In the genomic region with DNA sequence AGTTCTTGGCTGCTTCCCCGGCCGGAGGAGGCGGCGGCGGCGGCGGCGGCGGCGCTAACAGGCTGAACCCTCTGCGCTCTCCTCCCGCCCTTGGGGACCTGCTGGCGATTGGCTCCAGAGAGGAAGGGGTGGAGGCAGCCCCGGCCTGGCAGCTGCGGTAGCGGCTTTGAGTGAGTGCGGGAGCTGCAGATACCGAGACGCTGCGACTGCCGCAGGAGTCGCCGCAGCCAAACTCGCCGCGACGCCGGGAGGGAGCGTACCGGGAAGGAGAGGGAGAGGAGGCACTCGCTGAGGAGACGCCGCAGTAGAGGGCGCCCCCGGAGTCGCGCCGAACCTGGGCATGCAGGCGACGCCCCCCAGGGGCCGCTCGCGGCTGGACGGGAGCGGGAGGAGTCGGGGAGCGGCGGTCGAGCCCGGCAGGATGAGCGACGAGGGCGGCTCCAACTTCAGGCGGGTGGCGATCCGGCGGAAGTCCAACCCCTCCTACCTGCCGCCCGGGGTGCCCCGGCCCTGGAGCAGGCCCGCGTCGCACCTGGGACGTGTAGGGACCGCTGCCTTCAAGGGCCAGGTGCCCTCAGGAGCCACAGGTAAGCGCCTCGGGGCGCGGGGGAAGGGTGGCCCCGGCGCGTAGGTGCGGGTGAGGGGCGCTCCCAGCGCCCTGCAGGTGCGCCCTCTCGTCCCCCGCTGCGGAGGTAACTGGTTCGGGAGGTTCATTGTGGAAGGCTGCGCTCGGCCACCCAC, we compare ENCODE assay signal across 2 cellular contexts.
TF ChIP-seq lines count a peak whose summit lies in the region.

A gene (plus strand): TSS at position 186 of the 741 bp plus-strand sequence.

TF ChIP-seq in WTC11, 78 proteins besides CTCF, POLR2A, EP300 and RAD21 (continued from another document and continues in another):
- TF ChIP-seq, protein P1, sequence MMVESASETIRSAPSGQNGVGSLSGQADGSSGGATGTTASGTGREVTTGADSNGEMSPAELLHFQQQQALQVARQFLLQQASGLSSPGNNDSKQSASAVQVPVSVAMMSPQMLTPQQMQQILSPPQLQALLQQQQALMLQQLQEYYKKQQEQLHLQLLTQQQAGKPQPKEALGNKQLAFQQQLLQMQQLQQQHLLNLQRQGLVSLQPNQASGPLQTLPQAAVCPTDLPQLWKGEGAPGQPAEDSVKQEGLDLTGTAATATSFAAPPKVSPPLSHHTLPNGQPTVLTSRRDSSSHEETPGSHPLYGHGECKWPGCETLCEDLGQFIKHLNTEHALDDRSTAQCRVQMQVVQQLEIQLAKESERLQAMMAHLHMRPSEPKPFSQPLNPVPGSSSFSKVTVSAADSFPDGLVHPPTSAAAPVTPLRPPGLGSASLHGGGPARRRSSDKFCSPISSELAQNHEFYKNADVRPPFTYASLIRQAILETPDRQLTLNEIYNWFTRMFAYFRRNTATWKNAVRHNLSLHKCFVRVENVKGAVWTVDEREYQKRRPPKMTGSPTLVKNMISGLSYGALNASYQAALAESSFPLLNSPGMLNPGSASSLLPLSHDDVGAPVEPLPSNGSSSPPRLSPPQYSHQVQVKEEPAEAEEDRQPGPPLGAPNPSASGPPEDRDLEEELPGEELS (CRISPR knock-in tag; IDR thresholded peaks at IDR 0.05) = peak; percentile 32
- TF ChIP-seq ETV6 (CRISPR knock-in tag; IDR thresholded peaks at IDR 0.05) = 0 out of 2 replicates have a peak, but pooled peaks have one; percentile 36
- no peak for TF ChIP-seq SMAD3 (CRISPR knock-in tag; IDR thresholded peaks at IDR 0.05; ENCODE audit: borderline replicate concordance)
- no peak for TF ChIP-seq IRF2 (CRISPR knock-in tag; IDR thresholded peaks at IDR 0.05; ENCODE audit: borderline replicate concordance, low read depth)
- peak; percentile 13; the same call in 1 of the 2 replicates for TF ChIP-seq ZNF232 (CRISPR knock-in tag; IDR thresholded peaks at IDR 0.05)
- TF ChIP-seq, protein P2, sequence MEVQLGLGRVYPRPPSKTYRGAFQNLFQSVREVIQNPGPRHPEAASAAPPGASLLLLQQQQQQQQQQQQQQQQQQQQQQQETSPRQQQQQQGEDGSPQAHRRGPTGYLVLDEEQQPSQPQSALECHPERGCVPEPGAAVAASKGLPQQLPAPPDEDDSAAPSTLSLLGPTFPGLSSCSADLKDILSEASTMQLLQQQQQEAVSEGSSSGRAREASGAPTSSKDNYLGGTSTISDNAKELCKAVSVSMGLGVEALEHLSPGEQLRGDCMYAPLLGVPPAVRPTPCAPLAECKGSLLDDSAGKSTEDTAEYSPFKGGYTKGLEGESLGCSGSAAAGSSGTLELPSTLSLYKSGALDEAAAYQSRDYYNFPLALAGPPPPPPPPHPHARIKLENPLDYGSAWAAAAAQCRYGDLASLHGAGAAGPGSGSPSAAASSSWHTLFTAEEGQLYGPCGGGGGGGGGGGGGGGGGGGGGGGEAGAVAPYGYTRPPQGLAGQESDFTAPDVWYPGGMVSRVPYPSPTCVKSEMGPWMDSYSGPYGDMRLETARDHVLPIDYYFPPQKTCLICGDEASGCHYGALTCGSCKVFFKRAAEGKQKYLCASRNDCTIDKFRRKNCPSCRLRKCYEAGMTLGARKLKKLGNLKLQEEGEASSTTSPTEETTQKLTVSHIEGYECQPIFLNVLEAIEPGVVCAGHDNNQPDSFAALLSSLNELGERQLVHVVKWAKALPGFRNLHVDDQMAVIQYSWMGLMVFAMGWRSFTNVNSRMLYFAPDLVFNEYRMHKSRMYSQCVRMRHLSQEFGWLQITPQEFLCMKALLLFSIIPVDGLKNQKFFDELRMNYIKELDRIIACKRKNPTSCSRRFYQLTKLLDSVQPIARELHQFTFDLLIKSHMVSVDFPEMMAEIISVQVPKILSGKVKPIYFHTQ (CRISPR knock-in tag; IDR thresholded peaks at IDR 0.05) = no peak
- peak; percentile 92; the same call in 1 of the 2 replicates for TF ChIP-seq KAT7 (CRISPR knock-in tag; IDR thresholded peaks at IDR 0.05; ENCODE audit: borderline replicate concordance)
- TF ChIP-seq, protein P3, sequence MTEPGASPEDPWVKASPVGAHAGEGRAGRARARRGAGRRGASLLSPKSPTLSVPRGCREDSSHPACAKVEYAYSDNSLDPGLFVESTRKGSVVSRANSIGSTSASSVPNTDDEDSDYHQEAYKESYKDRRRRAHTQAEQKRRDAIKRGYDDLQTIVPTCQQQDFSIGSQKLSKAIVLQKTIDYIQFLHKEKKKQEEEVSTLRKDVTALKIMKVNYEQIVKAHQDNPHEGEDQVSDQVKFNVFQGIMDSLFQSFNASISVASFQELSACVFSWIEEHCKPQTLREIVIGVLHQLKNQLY (CRISPR knock-in tag; IDR thresholded peaks at IDR 0.05) = no peak
- TF ChIP-seq, protein P4, sequence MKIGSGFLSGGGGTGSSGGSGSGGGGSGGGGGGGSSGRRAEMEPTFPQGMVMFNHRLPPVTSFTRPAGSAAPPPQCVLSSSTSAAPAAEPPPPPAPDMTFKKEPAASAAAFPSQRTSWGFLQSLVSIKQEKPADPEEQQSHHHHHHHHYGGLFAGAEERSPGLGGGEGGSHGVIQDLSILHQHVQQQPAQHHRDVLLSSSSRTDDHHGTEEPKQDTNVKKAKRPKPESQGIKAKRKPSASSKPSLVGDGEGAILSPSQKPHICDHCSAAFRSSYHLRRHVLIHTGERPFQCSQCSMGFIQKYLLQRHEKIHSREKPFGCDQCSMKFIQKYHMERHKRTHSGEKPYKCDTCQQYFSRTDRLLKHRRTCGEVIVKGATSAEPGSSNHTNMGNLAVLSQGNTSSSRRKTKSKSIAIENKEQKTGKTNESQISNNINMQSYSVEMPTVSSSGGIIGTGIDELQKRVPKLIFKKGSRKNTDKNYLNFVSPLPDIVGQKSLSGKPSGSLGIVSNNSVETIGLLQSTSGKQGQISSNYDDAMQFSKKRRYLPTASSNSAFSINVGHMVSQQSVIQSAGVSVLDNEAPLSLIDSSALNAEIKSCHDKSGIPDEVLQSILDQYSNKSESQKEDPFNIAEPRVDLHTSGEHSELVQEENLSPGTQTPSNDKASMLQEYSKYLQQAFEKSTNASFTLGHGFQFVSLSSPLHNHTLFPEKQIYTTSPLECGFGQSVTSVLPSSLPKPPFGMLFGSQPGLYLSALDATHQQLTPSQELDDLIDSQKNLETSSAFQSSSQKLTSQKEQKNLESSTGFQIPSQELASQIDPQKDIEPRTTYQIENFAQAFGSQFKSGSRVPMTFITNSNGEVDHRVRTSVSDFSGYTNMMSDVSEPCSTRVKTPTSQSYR (CRISPR knock-in tag; IDR thresholded peaks at IDR 0.05) = no peak

TF ChIP-seq in HepG2, 621 proteins besides CTCF, POLR2A, EP300 and RAD21 (continued from another document and continues in another):
- TF ChIP-seq, protein P5, sequence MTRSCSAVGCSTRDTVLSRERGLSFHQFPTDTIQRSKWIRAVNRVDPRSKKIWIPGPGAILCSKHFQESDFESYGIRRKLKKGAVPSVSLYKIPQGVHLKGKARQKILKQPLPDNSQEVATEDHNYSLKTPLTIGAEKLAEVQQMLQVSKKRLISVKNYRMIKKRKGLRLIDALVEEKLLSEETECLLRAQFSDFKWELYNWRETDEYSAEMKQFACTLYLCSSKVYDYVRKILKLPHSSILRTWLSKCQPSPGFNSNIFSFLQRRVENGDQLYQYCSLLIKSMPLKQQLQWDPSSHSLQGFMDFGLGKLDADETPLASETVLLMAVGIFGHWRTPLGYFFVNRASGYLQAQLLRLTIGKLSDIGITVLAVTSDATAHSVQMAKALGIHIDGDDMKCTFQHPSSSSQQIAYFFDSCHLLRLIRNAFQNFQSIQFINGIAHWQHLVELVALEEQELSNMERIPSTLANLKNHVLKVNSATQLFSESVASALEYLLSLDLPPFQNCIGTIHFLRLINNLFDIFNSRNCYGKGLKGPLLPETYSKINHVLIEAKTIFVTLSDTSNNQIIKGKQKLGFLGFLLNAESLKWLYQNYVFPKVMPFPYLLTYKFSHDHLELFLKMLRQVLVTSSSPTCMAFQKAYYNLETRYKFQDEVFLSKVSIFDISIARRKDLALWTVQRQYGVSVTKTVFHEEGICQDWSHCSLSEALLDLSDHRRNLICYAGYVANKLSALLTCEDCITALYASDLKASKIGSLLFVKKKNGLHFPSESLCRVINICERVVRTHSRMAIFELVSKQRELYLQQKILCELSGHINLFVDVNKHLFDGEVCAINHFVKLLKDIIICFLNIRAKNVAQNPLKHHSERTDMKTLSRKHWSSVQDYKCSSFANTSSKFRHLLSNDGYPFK (CRISPR knock-in tag; IDR thresholded peaks at IDR 0.05; ENCODE audit: borderline replicate concordance) = peak; percentile 69; the same call in 1 of the 2 replicates
- peak; percentile 63 for TF ChIP-seq ASH2L (IDR thresholded peaks at IDR 0.05; ENCODE audit: insufficient read length, low read depth, low read length)
- TF ChIP-seq, protein P6, sequence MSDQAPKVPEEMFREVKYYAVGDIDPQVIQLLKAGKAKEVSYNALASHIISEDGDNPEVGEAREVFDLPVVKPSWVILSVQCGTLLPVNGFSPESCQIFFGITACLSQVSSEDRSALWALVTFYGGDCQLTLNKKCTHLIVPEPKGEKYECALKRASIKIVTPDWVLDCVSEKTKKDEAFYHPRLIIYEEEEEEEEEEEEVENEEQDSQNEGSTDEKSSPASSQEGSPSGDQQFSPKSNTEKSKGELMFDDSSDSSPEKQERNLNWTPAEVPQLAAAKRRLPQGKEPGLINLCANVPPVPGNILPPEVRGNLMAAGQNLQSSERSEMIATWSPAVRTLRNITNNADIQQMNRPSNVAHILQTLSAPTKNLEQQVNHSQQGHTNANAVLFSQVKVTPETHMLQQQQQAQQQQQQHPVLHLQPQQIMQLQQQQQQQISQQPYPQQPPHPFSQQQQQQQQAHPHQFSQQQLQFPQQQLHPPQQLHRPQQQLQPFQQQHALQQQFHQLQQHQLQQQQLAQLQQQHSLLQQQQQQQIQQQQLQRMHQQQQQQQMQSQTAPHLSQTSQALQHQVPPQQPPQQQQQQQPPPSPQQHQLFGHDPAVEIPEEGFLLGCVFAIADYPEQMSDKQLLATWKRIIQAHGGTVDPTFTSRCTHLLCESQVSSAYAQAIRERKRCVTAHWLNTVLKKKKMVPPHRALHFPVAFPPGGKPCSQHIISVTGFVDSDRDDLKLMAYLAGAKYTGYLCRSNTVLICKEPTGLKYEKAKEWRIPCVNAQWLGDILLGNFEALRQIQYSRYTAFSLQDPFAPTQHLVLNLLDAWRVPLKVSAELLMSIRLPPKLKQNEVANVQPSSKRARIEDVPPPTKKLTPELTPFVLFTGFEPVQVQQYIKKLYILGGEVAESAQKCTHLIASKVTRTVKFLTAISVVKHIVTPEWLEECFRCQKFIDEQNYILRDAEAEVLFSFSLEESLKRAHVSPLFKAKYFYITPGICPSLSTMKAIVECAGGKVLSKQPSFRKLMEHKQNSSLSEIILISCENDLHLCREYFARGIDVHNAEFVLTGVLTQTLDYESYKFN (CRISPR knock-in tag; conservative IDR thresholded peaks at IDR 0.05) = 0 out of 2 replicates have a peak, but pooled peaks have one; percentile 25
- no peak for TF ChIP-seq ZFP37 (CRISPR knock-in tag; IDR thresholded peaks at IDR 0.05; ENCODE audit: borderline replicate concordance)
- peak; percentile 88; the same call in 1 of the 2 replicates for TF ChIP-seq NCOA1 (CRISPR knock-in tag; IDR thresholded peaks at IDR 0.05)
- TF ChIP-seq ZNF616 (CRISPR knock-in tag; IDR thresholded peaks at IDR 0.05; ENCODE audit: low read depth) = peak; percentile 16; the same call in 1 of the 2 replicates
- TF ChIP-seq MED13 (CRISPR knock-in tag; IDR thresholded peaks at IDR 0.05) = peak; percentile 80; the same call in 1 of the 2 replicates
- peak in 1 of 2 experiments; percentile 62; a peak in 1 of 4 replicates for TF ChIP-seq KLF16 (CRISPR knock-in tag; IDR thresholded peaks at IDR 0.05)
- TF ChIP-seq, protein P7, sequence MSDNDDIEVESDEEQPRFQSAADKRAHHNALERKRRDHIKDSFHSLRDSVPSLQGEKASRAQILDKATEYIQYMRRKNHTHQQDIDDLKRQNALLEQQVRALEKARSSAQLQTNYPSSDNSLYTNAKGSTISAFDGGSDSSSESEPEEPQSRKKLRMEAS (IDR thresholded peaks at IDR 0.05) = peak; percentile 58
- TF ChIP-seq, protein P8, sequence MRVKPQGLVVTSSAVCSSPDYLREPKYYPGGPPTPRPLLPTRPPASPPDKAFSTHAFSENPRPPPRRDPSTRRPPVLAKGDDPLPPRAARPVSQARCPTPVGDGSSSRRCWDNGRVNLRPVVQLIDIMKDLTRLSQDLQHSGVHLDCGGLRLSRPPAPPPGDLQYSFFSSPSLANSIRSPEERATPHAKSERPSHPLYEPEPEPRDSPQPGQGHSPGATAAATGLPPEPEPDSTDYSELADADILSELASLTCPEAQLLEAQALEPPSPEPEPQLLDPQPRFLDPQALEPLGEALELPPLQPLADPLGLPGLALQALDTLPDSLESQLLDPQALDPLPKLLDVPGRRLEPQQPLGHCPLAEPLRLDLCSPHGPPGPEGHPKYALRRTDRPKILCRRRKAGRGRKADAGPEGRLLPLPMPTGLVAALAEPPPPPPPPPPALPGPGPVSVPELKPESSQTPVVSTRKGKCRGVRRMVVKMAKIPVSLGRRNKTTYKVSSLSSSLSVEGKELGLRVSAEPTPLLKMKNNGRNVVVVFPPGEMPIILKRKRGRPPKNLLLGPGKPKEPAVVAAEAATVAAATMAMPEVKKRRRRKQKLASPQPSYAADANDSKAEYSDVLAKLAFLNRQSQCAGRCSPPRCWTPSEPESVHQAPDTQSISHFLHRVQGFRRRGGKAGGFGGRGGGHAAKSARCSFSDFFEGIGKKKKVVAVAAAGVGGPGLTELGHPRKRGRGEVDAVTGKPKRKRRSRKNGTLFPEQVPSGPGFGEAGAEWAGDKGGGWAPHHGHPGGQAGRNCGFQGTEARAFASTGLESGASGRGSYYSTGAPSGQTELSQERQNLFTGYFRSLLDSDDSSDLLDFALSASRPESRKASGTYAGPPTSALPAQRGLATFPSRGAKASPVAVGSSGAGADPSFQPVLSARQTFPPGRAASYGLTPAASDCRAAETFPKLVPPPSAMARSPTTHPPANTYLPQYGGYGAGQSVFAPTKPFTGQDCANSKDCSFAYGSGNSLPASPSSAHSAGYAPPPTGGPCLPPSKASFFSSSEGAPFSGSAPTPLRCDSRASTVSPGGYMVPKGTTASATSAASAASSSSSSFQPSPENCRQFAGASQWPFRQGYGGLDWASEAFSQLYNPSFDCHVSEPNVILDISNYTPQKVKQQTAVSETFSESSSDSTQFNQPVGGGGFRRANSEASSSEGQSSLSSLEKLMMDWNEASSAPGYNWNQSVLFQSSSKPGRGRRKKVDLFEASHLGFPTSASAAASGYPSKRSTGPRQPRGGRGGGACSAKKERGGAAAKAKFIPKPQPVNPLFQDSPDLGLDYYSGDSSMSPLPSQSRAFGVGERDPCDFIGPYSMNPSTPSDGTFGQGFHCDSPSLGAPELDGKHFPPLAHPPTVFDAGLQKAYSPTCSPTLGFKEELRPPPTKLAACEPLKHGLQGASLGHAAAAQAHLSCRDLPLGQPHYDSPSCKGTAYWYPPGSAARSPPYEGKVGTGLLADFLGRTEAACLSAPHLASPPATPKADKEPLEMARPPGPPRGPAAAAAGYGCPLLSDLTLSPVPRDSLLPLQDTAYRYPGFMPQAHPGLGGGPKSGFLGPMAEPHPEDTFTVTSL (CRISPR knock-in tag; IDR thresholded peaks at IDR 0.05; ENCODE audit: borderline replicate concordance) = no peak
- peak; percentile 49 for TF ChIP-seq GABPA (IDR thresholded peaks at IDR 0.05; ENCODE audit: low read depth, low read length)
- no peak for TF ChIP-seq GABPA (CRISPR knock-in tag; IDR thresholded peaks at IDR 0.05; ENCODE audit: low read depth)
- TF ChIP-seq ZNF792 (CRISPR knock-in tag; IDR thresholded peaks at IDR 0.05) = peak; percentile 53; the same call in 1 of the 2 replicates
- TF ChIP-seq, protein P9, sequence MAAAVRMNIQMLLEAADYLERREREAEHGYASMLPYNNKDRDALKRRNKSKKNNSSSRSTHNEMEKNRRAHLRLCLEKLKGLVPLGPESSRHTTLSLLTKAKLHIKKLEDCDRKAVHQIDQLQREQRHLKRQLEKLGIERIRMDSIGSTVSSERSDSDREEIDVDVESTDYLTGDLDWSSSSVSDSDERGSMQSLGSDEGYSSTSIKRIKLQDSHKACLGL (CRISPR knock-in tag; IDR thresholded peaks at IDR 0.05) = peak; percentile 76
- TF ChIP-seq ZNF44 (CRISPR knock-in tag; IDR thresholded peaks at IDR 0.05) = no peak
